ENCODE assay signal across 30 cellular contexts in the genomic region with DNA sequence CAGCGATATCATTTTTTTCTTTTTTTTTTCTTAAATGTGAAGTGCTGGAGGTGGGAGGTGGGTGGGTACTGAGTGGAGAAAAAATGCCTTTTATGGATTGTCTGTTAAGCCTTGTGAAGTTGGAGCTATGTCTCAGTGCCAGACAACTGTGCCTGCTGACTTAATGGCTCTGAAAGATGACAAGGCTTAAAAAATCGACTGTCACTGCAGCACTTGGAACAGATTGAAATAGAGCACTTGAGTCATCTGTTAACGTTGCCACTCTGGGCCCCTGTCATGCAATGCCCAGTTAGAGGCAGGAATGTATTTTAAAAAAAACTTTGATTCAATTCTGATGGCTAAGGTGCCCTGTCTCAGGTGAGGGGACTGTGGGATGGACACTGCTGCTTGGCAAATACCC.
"Had no signal": no experiment of that assay in that cellular context is flagged by ENCODE, and none has a peak within 500 bp of the region (broad histone marks: within the 10 kb centered on the region; RNA-seq: fewer than 3 reads in every experiment).

No MANE protein-coding gene starts in this region.

- H3K36me3 ChIP-seq: breast epithelium, WERI-Rb-1 had no signal

- H3K4me3 ChIP-seq: body of pancreas, breast epithelium had no signal

- ATAC-seq: activated CD8-positive, alpha-beta T cell treated with anti-CD3 and anti-CD28 coated beads for 36 hours; activated T-cell treated with anti-CD3 and anti-CD28 coated beads, Interleukin-2, amount 50 U/mL, for 72 hours; activated T-helper 17 cell treated with anti-CD3 and anti-CD28 coated beads, Interleukin-2, amount 50 U/mL, for 72 hours; body of pancreas had no signal

- H3K27ac ChIP-seq: body of pancreas, breast epithelium, KMS-11, WERI-Rb-1 had no signal

- H3K9ac ChIP-seq: KMS-11 had no signal

- H3K9me3 ChIP-seq: body of pancreas had no signal

- H3K27me3 ChIP-seq: body of pancreas, breast epithelium had no signal

- DNase-seq: activated CD4-positive, alpha-beta T cell treated with anti-CD3 and anti-CD28 coated beads for 1 hour; activated CD4-positive, alpha-beta T cell treated with anti-CD3 and anti-CD28 coated beads for 48 hours; activated CD4-positive, alpha-beta T cell treated with anti-CD3 and anti-CD28 coated beads, Interleukin-2, amount 50 U/mL, for 4 hours; activated CD4-positive, CD25-positive, alpha-beta regulatory T cell; activated CD8-positive, alpha-beta T cell treated with anti-CD3 and anti-CD28 coated beads for 36 hours; activated effector memory CD4-positive, alpha-beta T cell treated with anti-CD3 and anti-CD28 coated beads, Interleukin-2, amount 50 U/mL, for 16 hours; activated naive CD4-positive, alpha-beta T cell; activated naive CD4-positive, alpha-beta T cell treated with anti-CD3 and anti-CD28 coated beads, Interleukin-2, amount 50 U/mL, for 16 hours; activated naive CD8-positive, alpha-beta T cell treated with anti-CD3 and anti-CD28 coated beads for 36 hours; activated T-cell treated with anti-CD3 and anti-CD28 coated beads, Interleukin-2, amount 50 U/mL, for 1 hour; activated T-cell treated with anti-CD3 and anti-CD28 coated beads, Interleukin-2, amount 50 U/mL, for 72 hours; amniotic stem cell; body of pancreas; NCI-H1092 treated with DMSO at 0.1 percent for 48 hours; NCI-H1417; NCI-H146; NCI-H187 treated with DMSO at 0.1 percent for 48 hours; NCI-H2081; NCI-H226; NCI-H446 treated with DMSO at 0.1 percent for 48 hours; NCI-H526; NCI-H748 treated with DMSO at 0.1 percent for 48 hours; NK-92 treated with Interleukin-12 subunit alpha and Interleukin-12 subunit beta, amount 100 ng/mL, for 24 hours; OCI-M1; Right ventricle myocardium superior; T1000; WERI-Rb-1 had no signal

- H3K4me2 ChIP-seq: KMS-11 had no signal

- H3K4me1 ChIP-seq: body of pancreas, breast epithelium had no signal
